8 cellular contexts compared by ENCODE assay signal in the genomic region with DNA sequence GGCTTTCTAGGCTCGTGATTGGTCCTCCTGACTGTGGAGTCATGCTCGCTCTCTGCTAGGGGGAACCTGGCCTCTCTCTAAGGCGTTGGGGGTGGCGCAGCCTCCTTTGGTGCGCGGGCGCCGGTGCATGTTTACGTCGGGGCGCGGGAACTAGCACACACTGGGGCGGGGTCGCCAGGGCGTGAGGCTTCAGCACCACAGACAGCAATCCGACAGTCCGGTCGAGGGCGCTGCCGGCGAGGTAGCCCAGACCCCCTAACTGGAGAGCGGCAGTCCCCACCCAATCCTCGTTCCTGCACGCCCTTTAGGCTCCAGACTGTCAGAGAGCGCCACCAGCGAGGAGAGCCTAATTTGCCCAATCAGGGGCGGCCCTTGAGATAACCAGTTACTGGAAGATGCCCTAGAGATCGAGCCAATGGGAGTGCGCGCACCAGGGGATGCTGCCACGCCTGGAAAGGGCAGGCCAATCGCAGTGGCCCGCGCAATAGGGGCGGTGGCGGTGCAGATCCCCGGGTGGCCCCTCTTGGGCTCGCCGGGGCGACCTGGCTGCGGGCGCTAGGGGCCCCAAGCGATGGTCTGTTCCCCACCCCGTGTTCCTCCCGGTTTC. TPM values are rescaled to one million over a fixed set of nuclear protein-coding genes. Genes with fewer than 3 reads are reported as not detected.
A peak's percentile ranks its signal among the peaks of the same experiment; 100 is the strongest.
DNase-seq lines count a peak whose midpoint lies in the region; ATAC-seq and TF ChIP-seq lines count a peak whose summit lies in the region.

No MANE protein-coding gene starts in this region.

- WGBS in esophagus squamous epithelium, 2 donors: 6% methylated on average over 5 of the region's 45 CpGs; no CpG with 5 or more reads in 1 of the 2 donors

- H3K27ac ChIP-seq in esophagus squamous epithelium: no peak overlapping the region

- DNase-seq in CD14-positive monocyte (ENCODE audit: low spot score) (peak; percentile 69), HS-5 (ENCODE audit: low read depth) (peak; percentile 85), NT2/D1 (ENCODE audit: low read depth, low spot score) (peak; percentile 76), esophagus squamous epithelium (lab: John Stamatoyannopoulos, UW) (no peak)
- peak; percentile 90 for DNase-seq in activated CD8-positive, alpha-beta memory T cell treated with anti-CD3 and anti-CD28 coated beads, Interleukin-2, amount 50 U/mL, for 48 hours
- DNase-seq in naive thymus-derived CD8-positive, alpha-beta T cell: peak; percentile 30 to 80 (median 52)
- peak; percentile 88 for DNase-seq in stimulated activated naive CD8-positive, alpha-beta T cell treated with anti-CD3 and anti-CD28 coated beads, Interleukin-15, Interleukin-2, amounts not matched to agents 100 U/mL and 50 U/mL, for 24 hours

- TF ChIP-seq POLR2A in esophagus squamous epithelium (IDR thresholded peaks at IDR 0.05): no peak

- H3K27ac Mint-ChIP-seq in CD14-positive monocyte: peak overlapping the region in 3 of 7 donors; percentile 20 to 74 (median 46)
- peak overlapping the region in 5 of 10 donors; percentile 8 to 63 (median 35) for H3K27ac Mint-ChIP-seq in naive thymus-derived CD8-positive, alpha-beta T cell

- POLR2A ChIA-PET in naive thymus-derived CD8-positive, alpha-beta T cell (lab: Charles Lee): interaction anchor here (0.6 to 2.1 kb wide), 5 partner anchors 101 to 201 kb away, joined by 3 to 18 read pairs (median 3); a partner anchor contains a TSS

- intact Hi-C loops in CD14-positive monocyte (cut with micrococcal nuclease) (loop anchor here in 1 of 2 donors (5.0 kb wide), 1 partner anchor 190 kb away; no protein-coding TSS in a partner anchor), esophagus squamous epithelium (cut with DNase I) (no loop called here)

- H3K9me3 ChIP-seq in NT2/D1 (ENCODE audit: insufficient read depth, low read length) (no peaks in the 10 kb centered on the region), esophagus squamous epithelium (no peaks in the 10 kb centered on the region)

- H3K36me3 ChIP-seq in NT2/D1 (ENCODE audit: insufficient read depth, insufficient read length, low read length) (peaks cover 2% of the 10 kb centered on the region), esophagus squamous epithelium (peaks cover 0 to 28% (median 0%) of the 10 kb centered on the region in 3 donors)

- ATAC-seq in GM19452 (IDR thresholded peaks at IDR 0.05; ENCODE audit: unreplicated experiment): peak; percentile 69
- peak; percentile 64 to 75 for ATAC-seq in naive thymus-derived CD8-positive, alpha-beta T cell
- ATAC-seq in stimulated activated naive CD8-positive, alpha-beta T cell treated with anti-CD3 and anti-CD28 coated beads, Interleukin-15, Interleukin-2, amounts not matched to agents 100 U/mL and 50 U/mL, for 24 hours: peak; percentile 89

- H3K36me3 Mint-ChIP-seq in CD14-positive monocyte: peaks cover 8 to 11% of the 10 kb centered on the region in 2 donors
- peaks cover 0 to 12% (median 4%) of the 10 kb centered on the region in 3 donors for H3K36me3 Mint-ChIP-seq in naive thymus-derived CD8-positive, alpha-beta T cell

- H3K9me3 Mint-ChIP-seq in CD14-positive monocyte: peaks cover 5 to 20% (median 11%) of the 10 kb centered on the region in 7 donors
- H3K9me3 Mint-ChIP-seq in naive thymus-derived CD8-positive, alpha-beta T cell: peaks cover 0 to 3% (median 0%) of the 10 kb centered on the region in 9 donors

- peaks cover 40 to 59% (median 49%) of the 10 kb centered on the region in 3 donors for H3K27me3 Mint-ChIP-seq in CD14-positive monocyte (ENCODE audit: low read depth in 3 of 3)
- H3K27me3 Mint-ChIP-seq in naive thymus-derived CD8-positive, alpha-beta T cell: peaks cover 11 to 40% (median 25%) of the 10 kb centered on the region in 5 donors

- peaks cover 16% of the 10 kb centered on the region for H3K4me1 ChIP-seq in NT2/D1 (ENCODE audit: insufficient read depth, insufficient read length)
- peaks cover 10 to 47% (median 36%) of the 10 kb centered on the region in 3 donors for H3K4me1 ChIP-seq in esophagus squamous epithelium

- H3K4me3 ChIP-seq in NT2/D1 (ENCODE audit: insufficient read length, low read depth): peak overlapping the region; percentile 46
- peak overlapping the region; percentile 1 to 51 (median 33) for H3K4me3 ChIP-seq in esophagus squamous epithelium

- peaks cover 31% of the 10 kb centered on the region for H3K27me3 ChIP-seq in NT2/D1 (ENCODE audit: insufficient read depth, insufficient read length)
- peaks cover 14 to 69% (median 20%) of the 10 kb centered on the region in 4 donors for H3K27me3 ChIP-seq in esophagus squamous epithelium

- TF ChIP-seq CTCF in CD14-positive monocyte (IDR thresholded peaks at IDR 0.05) (no peak), esophagus squamous epithelium (IDR thresholded peaks at IDR 0.05) (no peak)

- H3K9ac ChIP-seq in NT2/D1 (ENCODE audit: insufficient read length, low read depth): peak overlapping the region; percentile 64

- H3K4me1 Mint-ChIP-seq in CD14-positive monocyte: peaks cover 24% of the 10 kb centered on the region
- peaks cover 9 to 29% (median 23%) of the 10 kb centered on the region in 4 donors for H3K4me1 Mint-ChIP-seq in naive thymus-derived CD8-positive, alpha-beta T cell

- peak overlapping the region; percentile 52 to 84 for H3K4me3 Mint-ChIP-seq in CD14-positive monocyte
- H3K4me3 Mint-ChIP-seq in naive thymus-derived CD8-positive, alpha-beta T cell: peak overlapping the region; percentile 45 to 78 (median 62)

RNA-seq across cellular contexts. Expression of a gene that starts 1.0 kb away (rescaled TPM):
- polyA plus RNA-seq in CD14-positive monocyte: not detected
- not detected for total RNA-seq in esophagus squamous epithelium
- not detected for total RNA-seq in naive thymus-derived CD8-positive, alpha-beta T cell
- polyA plus RNA-seq in naive thymus-derived CD8-positive, alpha-beta T cell: not detected

RNA-seq across cellular contexts. Expression of a gene that starts 23.8 kb away (rescaled TPM):
- 1 to 10 TPM in 1 of 2 donors, under 1 TPM in 1; 0.88 to 1.2 TPM for polyA plus RNA-seq in CD14-positive monocyte
- total RNA-seq in esophagus squamous epithelium: 10 to 100 TPM in 1 of 4 donors, 1 to 10 TPM in 3; 3.6 to 10.2 (median 5.0) TPM
- total RNA-seq in naive thymus-derived CD8-positive, alpha-beta T cell: 10 to 100 TPM; 15.3 to 18.1 TPM
- polyA plus RNA-seq in naive thymus-derived CD8-positive, alpha-beta T cell: 1 to 10 TPM; 1.4 to 2.9 (median 1.7) TPM

RNA-seq across cellular contexts. Expression of a gene that starts 46.4 kb away (rescaled TPM):
- 10 to 100 TPM; 24.9 to 28.4 TPM for polyA plus RNA-seq in CD14-positive monocyte
- 100 to 1,000 TPM in 1 of 4 donors, 10 to 100 TPM in 3; 64.1 to 107 (median 99.1) TPM for total RNA-seq in esophagus squamous epithelium
- total RNA-seq in naive thymus-derived CD8-positive, alpha-beta T cell: 100 to 1,000 TPM; 252 to 262 TPM
- 10 to 100 TPM; 23.5 to 58.7 (median 28.0) TPM for polyA plus RNA-seq in naive thymus-derived CD8-positive, alpha-beta T cell

RNA-seq across cellular contexts. Expression of a gene that starts 47.0 kb away (rescaled TPM):
- under 1 TPM; 0.43 to 0.61 TPM for polyA plus RNA-seq in CD14-positive monocyte
- 1 to 10 TPM in 1 of 4 donors, under 1 TPM in 1, not detected in 2; 0.19 to 8.8 TPM for total RNA-seq in esophagus squamous epithelium
- total RNA-seq in naive thymus-derived CD8-positive, alpha-beta T cell: not detected
- not detected for polyA plus RNA-seq in naive thymus-derived CD8-positive, alpha-beta T cell

RNA-seq across cellular contexts. Expression of a gene that starts 47.1 kb away (rescaled TPM):
- polyA plus RNA-seq in CD14-positive monocyte: 10 to 100 TPM; 26.4 to 28.3 TPM
- 10 to 100 TPM; 41.4 to 47.1 (median 43.1) TPM for total RNA-seq in esophagus squamous epithelium
- total RNA-seq in naive thymus-derived CD8-positive, alpha-beta T cell: 10 to 100 TPM; 47.1 to 50.8 TPM
- 10 to 100 TPM; 34.3 to 40.1 (median 35.4) TPM for polyA plus RNA-seq in naive thymus-derived CD8-positive, alpha-beta T cell
